In genomic region chr9:127767909-127768331, GRCh38 we compare ENCODE assay signal across 9 cellular contexts. TPM values are rescaled to one million over a fixed set of nuclear protein-coding genes. Genes with fewer than 3 reads are reported as not detected.
DNase-seq lines count a peak whose midpoint lies in the region; ATAC-seq, FAIRE-seq and TF ChIP-seq lines count a peak whose summit lies in the region.
"Had no signal": no experiment of that assay in that cellular context is flagged by ENCODE, and none has a peak within 500 bp of the region (broad histone marks: within the 10 kb centered on the region; RNA-seq: fewer than 3 reads in every experiment).

No MANE protein-coding gene starts in this region.

- WGBS in HepG2 (ENCODE audit: low lambda C conversion rate): 25% methylated on average over 6 of the region's 13 CpGs

- H3K4me2 ChIP-seq in HepG2 (ENCODE audit: low read depth, low read length): no peak overlapping the region

- TF ChIP-seq RAD21 in HepG2 (CRISPR knock-in tag; IDR thresholded peaks at IDR 0.05): no peak

- H2AFZ ChIP-seq in HepG2 (ENCODE audit: low read length): no peak overlapping the region

- H3K4me3 ChIP-seq in HepG2 (replicated peaks in 1 of 3; ENCODE audit: insufficient read depth in 1 of 3, low read depth in 2 of 3, low read length in 3 of 3): no peak overlapping the region

- no peaks in the 10 kb centered on the region for H3K9me3 ChIP-seq in HepG2 (ENCODE audit: low read length)

- H3K4me1 ChIP-seq in HepG2 (ENCODE audit: insufficient read depth, low read length): peaks cover 9% of the 10 kb centered on the region

- no peak for TF ChIP-seq EP300 in HepG2 (IDR thresholded peaks at IDR 0.05; ENCODE audit: low read depth in 2 of 2, low read length in 2 of 2)
- no peak for TF ChIP-seq EP300 in HepG2 (CRISPR knock-in tag; IDR thresholded peaks at IDR 0.05; ENCODE audit: borderline replicate concordance)

- no peaks in the 10 kb centered on the region for H4K20me1 ChIP-seq in HepG2 (ENCODE audit: insufficient read depth, low read length)

- CTCF ChIA-PET in HepG2 (lab: Yijun Ruan, JAX; ENCODE audit: low intra/inter-chr PET ratio, low total read pairs): no interaction called here

- H3K4me3 Mint-ChIP-seq in T-helper 1 cell treated with Interleukin-12 subunit alpha and Interleukin-12 subunit beta and Interleukin-4 antibody, amounts not matched to agents 30 μg/mL and 1 μg/mL, for 36 hours: peak overlapping the region; percentile 86
- H3K4me3 Mint-ChIP-seq in stimulated activated memory B cell treated with anti-CD40 and anti-IgM and Interleukin-4, amounts not matched to agents 10 μg/mL and 1 μg/mL and 100 μg/mL, for 72 hours: no peak overlapping the region

- no peak for FAIRE-seq in HepG2 (lab: Jason Lieb, UNC)

- peaks cover 2 to 49% of the 10 kb centered on the region in 2 experiments; a peak in 3 of 5 replicates for H3K27me3 ChIP-seq in HepG2 (ENCODE audit: control insufficient read depth in 1 of 2, insufficient read depth in 2 of 2, low read length in 2 of 2)

- peaks cover 54% of the 10 kb centered on the region for H3K36me3 Mint-ChIP-seq in T-helper 1 cell treated with Interleukin-12 subunit alpha and Interleukin-12 subunit beta and Interleukin-4 antibody, amounts not matched to agents 30 μg/mL and 1 μg/mL, for 36 hours (ENCODE audit: low read depth)
- H3K36me3 Mint-ChIP-seq in stimulated activated memory B cell treated with anti-CD40 and anti-IgM and Interleukin-4, amounts not matched to agents 10 μg/mL and 1 μg/mL and 100 μg/mL, for 72 hours: peaks cover 56% of the 10 kb centered on the region

- no TSS peak for BruUV-seq in HepG2 (replicated peaks; lab: Mats Ljungman, UMichigan)

- intact Hi-C loops in HepG2 (cut with micrococcal nuclease; ENCODE audit: unreplicated experiment): no loop called here

- DNase-seq in T-helper 1 cell (no peak), astrocyte of the hippocampus (ENCODE audit: low read depth, low spot score) (peak; percentile 63), HepG2 (ENCODE audit: low spot score) (no peak), NCI-H2227 treated with DMSO at 0.1 percent for 48 hours (lab: John Stamatoyannopoulos, UW) (no peak)

- H3K9ac ChIP-seq in HepG2 (ENCODE audit: insufficient read depth, low read depth, low read length): no peak overlapping the region

- POLR2A ChIA-PET in HepG2 (lab: Yijun Ruan, JAX): no interaction called here

- in situ Hi-C loops in HepG2 (cut with HindIII; ENCODE audit: extremely low pct_ligation_motif_present, low pct_unique_long_range_greater_than_20kb): no loop called here

- TF ChIP-seq POLR2A in HepG2 (IDR thresholded peaks at IDR 0.05; ENCODE audit: insufficient read depth in 1 of 2, low read depth in 2 of 2, low read length in 2 of 2): no peak

- H3K36me3 ChIP-seq in HepG2 (replicated peaks in 1 of 2; ENCODE audit: control insufficient read depth in 1 of 2, insufficient read depth in 2 of 2, low read length in 2 of 2): no peaks in the 10 kb centered on the region

- no peak overlapping the region for H3K27ac ChIP-seq in HepG2 (ENCODE audit: extremely low read length, insufficient read depth, low read length)
- H3K27ac ChIP-seq: 22Rv1 had no signal

- ATAC-seq in HepG2: no peak
- no peak for ATAC-seq in stimulated activated memory B cell treated with anti-CD40 and anti-IgM and Interleukin-4, amounts not matched to agents 10 μg/mL and 1 μg/mL and 100 μg/mL, for 72 hours
- no peak for ATAC-seq in GM18502 (IDR thresholded peaks at IDR 0.05; ENCODE audit: poor library complexity, unreplicated experiment)
- ATAC-seq in GM21367 (IDR thresholded peaks at IDR 0.05; ENCODE audit: unreplicated experiment): no peak

- no peak for TF ChIP-seq CTCF in HepG2 (CRISPR knock-in tag; IDR thresholded peaks at IDR 0.05)

- H3K27ac Mint-ChIP-seq in T-helper 1 cell treated with Interleukin-12 subunit alpha and Interleukin-12 subunit beta and Interleukin-4 antibody, amounts not matched to agents 30 μg/mL and 1 μg/mL, for 36 hours: peak overlapping the region; percentile 81
- H3K27ac Mint-ChIP-seq in stimulated activated memory B cell treated with anti-CD40 and anti-IgM and Interleukin-4, amounts not matched to agents 10 μg/mL and 1 μg/mL and 100 μg/mL, for 72 hours: peak overlapping the region; percentile 88

- H3K27me3 Mint-ChIP-seq in T-helper 1 cell treated with Interleukin-12 subunit alpha and Interleukin-12 subunit beta and Interleukin-4 antibody, amounts not matched to agents 30 μg/mL and 1 μg/mL, for 36 hours (ENCODE audit: low read depth): no peaks in the 10 kb centered on the region
- no peaks in the 10 kb centered on the region for H3K27me3 Mint-ChIP-seq in stimulated activated memory B cell treated with anti-CD40 and anti-IgM and Interleukin-4, amounts not matched to agents 10 μg/mL and 1 μg/mL and 100 μg/mL, for 72 hours

- no peaks in the 10 kb centered on the region for H3K79me2 ChIP-seq in HepG2 (ENCODE audit: insufficient read depth, low read length)

- no peaks in the 10 kb centered on the region for H3K9me3 Mint-ChIP-seq in T-helper 1 cell treated with Interleukin-12 subunit alpha and Interleukin-12 subunit beta and Interleukin-4 antibody, amounts not matched to agents 30 μg/mL and 1 μg/mL, for 36 hours
- no peaks in the 10 kb centered on the region for H3K9me3 Mint-ChIP-seq in stimulated activated memory B cell treated with anti-CD40 and anti-IgM and Interleukin-4, amounts not matched to agents 10 μg/mL and 1 μg/mL and 100 μg/mL, for 72 hours

- H3K4me1 Mint-ChIP-seq in T-helper 1 cell treated with Interleukin-12 subunit alpha and Interleukin-12 subunit beta and Interleukin-4 antibody, amounts not matched to agents 30 μg/mL and 1 μg/mL, for 36 hours (ENCODE audit: low read depth): peaks cover 67% of the 10 kb centered on the region
- peaks cover 92% of the 10 kb centered on the region for H3K4me1 Mint-ChIP-seq in stimulated activated memory B cell treated with anti-CD40 and anti-IgM and Interleukin-4, amounts not matched to agents 10 μg/mL and 1 μg/mL and 100 μg/mL, for 72 hours

RNA-seq across cellular contexts. Expression of gene SH2D3C, which starts 10.5 kb away (rescaled TPM):
- not detected in 2 replicates for total RNA-seq in HepG2 (2016; rRNA removed; fragmentation: Illumina TruSeq; extraction: Trizol)
- not detected in 2 replicates for total RNA-seq in HepG2 (2016; cell fraction: cytosol; rRNA removed; fragmentation: Illumina TruSeq; extraction: Trizol; ENCODE audit: low read depth)
- not detected in 2 replicates for total RNA-seq in HepG2 (2016; cell fraction: insoluble cytoplasmic fraction; rRNA removed; fragmentation: Illumina TruSeq; extraction: Trizol)
- total RNA-seq in HepG2 (2016; cell fraction: membrane; rRNA removed; fragmentation: Illumina TruSeq; extraction: Trizol): not detected in 2 replicates
- total RNA-seq in HepG2 (2016; cell fraction: nucleus; rRNA removed; fragmentation: Illumina TruSeq; extraction: Trizol): not detected in 2 replicates
- polyA plus RNA-seq in HepG2 (2011; rRNA removed): not detected in 2 replicates
- 0.03 TPM in 1 of 2 replicates, not detected in the other for polyA plus RNA-seq in HepG2 (2011; cell fraction: cytosol; rRNA removed)
- polyA plus RNA-seq in HepG2 (2011; cell fraction: nucleus; rRNA removed): not detected in 2 replicates
- polyA plus RNA-seq in HepG2 (2012): 0.19 TPM in 1 of 2 replicates, not detected in the other
- polyA plus RNA-seq in HepG2 (2016; cell fraction: cytosol; fragmentation: Illumina TruSeq; extraction: Trizol; ENCODE audit: low read depth): not detected in 2 replicates
- polyA plus RNA-seq in HepG2 (2016; cell fraction: insoluble cytoplasmic fraction; fragmentation: Illumina TruSeq; extraction: Trizol; ENCODE audit: low read depth): not detected in 2 replicates
- not detected in 2 replicates for polyA plus RNA-seq in HepG2 (2016; cell fraction: membrane; fragmentation: Illumina TruSeq; extraction: Trizol; ENCODE audit: low read depth)
- not detected in 2 replicates for polyA plus RNA-seq in HepG2 (2016; cell fraction: nucleus; fragmentation: Illumina TruSeq; extraction: Trizol; ENCODE audit: insufficient read depth, low read depth)
- polyA minus RNA-seq in HepG2 (2011; rRNA and poly(A)+ RNA removed; ENCODE audit: low replicate concordance): 0.20 and 0.84 TPM in 2 replicates
- polyA minus RNA-seq in HepG2 (2011; cell fraction: cytosol; rRNA and poly(A)+ RNA removed): not detected in 2 replicates
- polyA minus RNA-seq in HepG2 (2011; cell fraction: nucleus; rRNA and poly(A)+ RNA removed): not detected in 2 replicates

RNA-seq across cellular contexts. Expression of gene CDK9, which starts 17.9 kb away (rescaled TPM):
- total RNA-seq in HepG2 (2016; rRNA removed; fragmentation: Illumina TruSeq; extraction: Trizol): 16.8 TPM in 2 replicates
- 5.3 and 6.3 TPM in 2 replicates for total RNA-seq in HepG2 (2016; cell fraction: cytosol; rRNA removed; fragmentation: Illumina TruSeq; extraction: Trizol; ENCODE audit: low read depth)
- total RNA-seq in HepG2 (2016; cell fraction: insoluble cytoplasmic fraction; rRNA removed; fragmentation: Illumina TruSeq; extraction: Trizol): 14.3 and 15.5 TPM in 2 replicates
- total RNA-seq in HepG2 (2016; cell fraction: membrane; rRNA removed; fragmentation: Illumina TruSeq; extraction: Trizol): 13.1 and 13.7 TPM in 2 replicates
- total RNA-seq in HepG2 (2016; cell fraction: nucleus; rRNA removed; fragmentation: Illumina TruSeq; extraction: Trizol): 13.7 and 14.2 TPM in 2 replicates
- polyA plus RNA-seq in HepG2 (2011; rRNA removed): 21.5 and 26.1 TPM in 2 replicates
- polyA plus RNA-seq in HepG2 (2011; cell fraction: cytosol; rRNA removed): 16.1 and 24.8 TPM in 2 replicates
- polyA plus RNA-seq in HepG2 (2011; cell fraction: nucleus; rRNA removed): 85.3 and 97.2 TPM in 2 replicates
- polyA plus RNA-seq in HepG2 (2012): 18.5 and 23.5 TPM in 2 replicates
- polyA plus RNA-seq in HepG2 (2016; cell fraction: cytosol; fragmentation: Illumina TruSeq; extraction: Trizol; ENCODE audit: low read depth): 7.2 and 7.8 TPM in 2 replicates
- 21.4 and 33.5 TPM in 2 replicates for polyA plus RNA-seq in HepG2 (2016; cell fraction: insoluble cytoplasmic fraction; fragmentation: Illumina TruSeq; extraction: Trizol; ENCODE audit: low read depth)
- polyA plus RNA-seq in HepG2 (2016; cell fraction: membrane; fragmentation: Illumina TruSeq; extraction: Trizol; ENCODE audit: low read depth): 10.9 and 12.8 TPM in 2 replicates
- polyA plus RNA-seq in HepG2 (2016; cell fraction: nucleus; fragmentation: Illumina TruSeq; extraction: Trizol; ENCODE audit: insufficient read depth, low read depth): 35.3 and 35.6 TPM in 2 replicates
- 47.9 and 105 TPM in 2 replicates for polyA minus RNA-seq in HepG2 (2011; rRNA and poly(A)+ RNA removed; ENCODE audit: low replicate concordance)
- polyA minus RNA-seq in HepG2 (2011; cell fraction: cytosol; rRNA and poly(A)+ RNA removed): 13.9 and 18.8 TPM in 2 replicates
- polyA minus RNA-seq in HepG2 (2011; cell fraction: nucleus; rRNA and poly(A)+ RNA removed): 27.6 and 29.4 TPM in 2 replicates

RNA-seq across cellular contexts. Expression of gene TOR2A, which starts 32.8 kb away (rescaled TPM):
- total RNA-seq in HepG2 (2016; rRNA removed; fragmentation: Illumina TruSeq; extraction: Trizol): 5.5 and 7.2 TPM in 2 replicates
- 5.2 and 7.3 TPM in 2 replicates for total RNA-seq in HepG2 (2016; cell fraction: cytosol; rRNA removed; fragmentation: Illumina TruSeq; extraction: Trizol; ENCODE audit: low read depth)
- 4.5 and 7.9 TPM in 2 replicates for total RNA-seq in HepG2 (2016; cell fraction: insoluble cytoplasmic fraction; rRNA removed; fragmentation: Illumina TruSeq; extraction: Trizol)
- total RNA-seq in HepG2 (2016; cell fraction: membrane; rRNA removed; fragmentation: Illumina TruSeq; extraction: Trizol): 7.9 and 11.8 TPM in 2 replicates
- total RNA-seq in HepG2 (2016; cell fraction: nucleus; rRNA removed; fragmentation: Illumina TruSeq; extraction: Trizol): 6.0 and 8.4 TPM in 2 replicates
- 3.5 and 4.9 TPM in 2 replicates for polyA plus RNA-seq in HepG2 (2011; rRNA removed)
- polyA plus RNA-seq in HepG2 (2011; cell fraction: cytosol; rRNA removed): 3.9 and 7.0 TPM in 2 replicates
- polyA plus RNA-seq in HepG2 (2011; cell fraction: nucleus; rRNA removed): 10.9 and 13.2 TPM in 2 replicates
- 3.9 and 5.6 TPM in 2 replicates for polyA plus RNA-seq in HepG2 (2012)
- polyA plus RNA-seq in HepG2 (2016; cell fraction: cytosol; fragmentation: Illumina TruSeq; extraction: Trizol; ENCODE audit: low read depth): 7.5 and 14.0 TPM in 2 replicates
- polyA plus RNA-seq in HepG2 (2016; cell fraction: insoluble cytoplasmic fraction; fragmentation: Illumina TruSeq; extraction: Trizol; ENCODE audit: low read depth): 8.1 and 8.2 TPM in 2 replicates
- polyA plus RNA-seq in HepG2 (2016; cell fraction: membrane; fragmentation: Illumina TruSeq; extraction: Trizol; ENCODE audit: low read depth): 13.5 and 15.3 TPM in 2 replicates
- 15.9 and 17.9 TPM in 2 replicates for polyA plus RNA-seq in HepG2 (2016; cell fraction: nucleus; fragmentation: Illumina TruSeq; extraction: Trizol; ENCODE audit: insufficient read depth, low read depth)
- 5.5 and 15.6 TPM in 2 replicates for polyA minus RNA-seq in HepG2 (2011; rRNA and poly(A)+ RNA removed; ENCODE audit: low replicate concordance)
- polyA minus RNA-seq in HepG2 (2011; cell fraction: cytosol; rRNA and poly(A)+ RNA removed): 3.2 and 3.6 TPM in 2 replicates
- 2.4 and 3.0 TPM in 2 replicates for polyA minus RNA-seq in HepG2 (2011; cell fraction: nucleus; rRNA and poly(A)+ RNA removed)

RNA-seq across cellular contexts. Expression of gene FPGS, which starts 34.8 kb away (rescaled TPM):
- total RNA-seq in HepG2 (2016; rRNA removed; fragmentation: Illumina TruSeq; extraction: Trizol): 20.3 and 35.6 TPM in 2 replicates
- 7.4 and 10.3 TPM in 2 replicates for total RNA-seq in HepG2 (2016; cell fraction: cytosol; rRNA removed; fragmentation: Illumina TruSeq; extraction: Trizol; ENCODE audit: low read depth)
- 18.5 and 37.2 TPM in 2 replicates for total RNA-seq in HepG2 (2016; cell fraction: insoluble cytoplasmic fraction; rRNA removed; fragmentation: Illumina TruSeq; extraction: Trizol)
- 18.1 and 18.9 TPM in 2 replicates for total RNA-seq in HepG2 (2016; cell fraction: membrane; rRNA removed; fragmentation: Illumina TruSeq; extraction: Trizol)
- 26.8 and 31.7 TPM in 2 replicates for total RNA-seq in HepG2 (2016; cell fraction: nucleus; rRNA removed; fragmentation: Illumina TruSeq; extraction: Trizol)
- polyA plus RNA-seq in HepG2 (2011; rRNA removed): 36.8 and 41.3 TPM in 2 replicates
- 20.2 and 34.2 TPM in 2 replicates for polyA plus RNA-seq in HepG2 (2011; cell fraction: cytosol; rRNA removed)
- 102 and 128 TPM in 2 replicates for polyA plus RNA-seq in HepG2 (2011; cell fraction: nucleus; rRNA removed)
- 16.9 and 23.2 TPM in 2 replicates for polyA plus RNA-seq in HepG2 (2012)
- 8.3 and 9.4 TPM in 2 replicates for polyA plus RNA-seq in HepG2 (2016; cell fraction: cytosol; fragmentation: Illumina TruSeq; extraction: Trizol; ENCODE audit: low read depth)
- polyA plus RNA-seq in HepG2 (2016; cell fraction: insoluble cytoplasmic fraction; fragmentation: Illumina TruSeq; extraction: Trizol; ENCODE audit: low read depth): 21.4 and 32.6 TPM in 2 replicates
- polyA plus RNA-seq in HepG2 (2016; cell fraction: membrane; fragmentation: Illumina TruSeq; extraction: Trizol; ENCODE audit: low read depth): 12.8 and 13.0 TPM in 2 replicates
- 68.3 and 83.1 TPM in 2 replicates for polyA plus RNA-seq in HepG2 (2016; cell fraction: nucleus; fragmentation: Illumina TruSeq; extraction: Trizol; ENCODE audit: insufficient read depth, low read depth)
- polyA minus RNA-seq in HepG2 (2011; rRNA and poly(A)+ RNA removed; ENCODE audit: low replicate concordance): 71.8 and 195 TPM in 2 replicates
- 13.5 and 19.9 TPM in 2 replicates for polyA minus RNA-seq in HepG2 (2011; cell fraction: cytosol; rRNA and poly(A)+ RNA removed)
- polyA minus RNA-seq in HepG2 (2011; cell fraction: nucleus; rRNA and poly(A)+ RNA removed): 25.4 and 26.6 TPM in 2 replicates

RNA-seq across cellular contexts. Expression of gene TTC16, which starts 52.0 kb away (rescaled TPM):
- total RNA-seq in HepG2 (2016; rRNA removed; fragmentation: Illumina TruSeq; extraction: Trizol): not detected in 2 replicates
- total RNA-seq in HepG2 (2016; cell fraction: cytosol; rRNA removed; fragmentation: Illumina TruSeq; extraction: Trizol; ENCODE audit: low read depth): not detected in 2 replicates
- not detected in 2 replicates for total RNA-seq in HepG2 (2016; cell fraction: insoluble cytoplasmic fraction; rRNA removed; fragmentation: Illumina TruSeq; extraction: Trizol)
- not detected in 2 replicates for total RNA-seq in HepG2 (2016; cell fraction: membrane; rRNA removed; fragmentation: Illumina TruSeq; extraction: Trizol)
- not detected in 2 replicates for total RNA-seq in HepG2 (2016; cell fraction: nucleus; rRNA removed; fragmentation: Illumina TruSeq; extraction: Trizol)
- not detected in 2 replicates for polyA plus RNA-seq in HepG2 (2011; rRNA removed)
- 0.03 TPM in 1 of 2 replicates, not detected in the other for polyA plus RNA-seq in HepG2 (2011; cell fraction: cytosol; rRNA removed)
- polyA plus RNA-seq in HepG2 (2011; cell fraction: nucleus; rRNA removed): 0.08 TPM in 1 of 2 replicates, not detected in the other
- not detected in 2 replicates for polyA plus RNA-seq in HepG2 (2012)
- polyA plus RNA-seq in HepG2 (2016; cell fraction: cytosol; fragmentation: Illumina TruSeq; extraction: Trizol; ENCODE audit: low read depth): not detected in 2 replicates
- polyA plus RNA-seq in HepG2 (2016; cell fraction: insoluble cytoplasmic fraction; fragmentation: Illumina TruSeq; extraction: Trizol; ENCODE audit: low read depth): not detected in 2 replicates
- polyA plus RNA-seq in HepG2 (2016; cell fraction: membrane; fragmentation: Illumina TruSeq; extraction: Trizol; ENCODE audit: low read depth): 0.09 TPM in 1 of 2 replicates, not detected in the other
- not detected in 2 replicates for polyA plus RNA-seq in HepG2 (2016; cell fraction: nucleus; fragmentation: Illumina TruSeq; extraction: Trizol; ENCODE audit: insufficient read depth, low read depth)
- polyA minus RNA-seq in HepG2 (2011; rRNA and poly(A)+ RNA removed; ENCODE audit: low replicate concordance): 0.72 TPM in 1 of 2 replicates, not detected in the other
- polyA minus RNA-seq in HepG2 (2011; cell fraction: cytosol; rRNA and poly(A)+ RNA removed): not detected in 2 replicates
- not detected in 2 replicates for polyA minus RNA-seq in HepG2 (2011; cell fraction: nucleus; rRNA and poly(A)+ RNA removed)
